ENCODE assay signal across 1 cellular context in the genomic region with DNA sequence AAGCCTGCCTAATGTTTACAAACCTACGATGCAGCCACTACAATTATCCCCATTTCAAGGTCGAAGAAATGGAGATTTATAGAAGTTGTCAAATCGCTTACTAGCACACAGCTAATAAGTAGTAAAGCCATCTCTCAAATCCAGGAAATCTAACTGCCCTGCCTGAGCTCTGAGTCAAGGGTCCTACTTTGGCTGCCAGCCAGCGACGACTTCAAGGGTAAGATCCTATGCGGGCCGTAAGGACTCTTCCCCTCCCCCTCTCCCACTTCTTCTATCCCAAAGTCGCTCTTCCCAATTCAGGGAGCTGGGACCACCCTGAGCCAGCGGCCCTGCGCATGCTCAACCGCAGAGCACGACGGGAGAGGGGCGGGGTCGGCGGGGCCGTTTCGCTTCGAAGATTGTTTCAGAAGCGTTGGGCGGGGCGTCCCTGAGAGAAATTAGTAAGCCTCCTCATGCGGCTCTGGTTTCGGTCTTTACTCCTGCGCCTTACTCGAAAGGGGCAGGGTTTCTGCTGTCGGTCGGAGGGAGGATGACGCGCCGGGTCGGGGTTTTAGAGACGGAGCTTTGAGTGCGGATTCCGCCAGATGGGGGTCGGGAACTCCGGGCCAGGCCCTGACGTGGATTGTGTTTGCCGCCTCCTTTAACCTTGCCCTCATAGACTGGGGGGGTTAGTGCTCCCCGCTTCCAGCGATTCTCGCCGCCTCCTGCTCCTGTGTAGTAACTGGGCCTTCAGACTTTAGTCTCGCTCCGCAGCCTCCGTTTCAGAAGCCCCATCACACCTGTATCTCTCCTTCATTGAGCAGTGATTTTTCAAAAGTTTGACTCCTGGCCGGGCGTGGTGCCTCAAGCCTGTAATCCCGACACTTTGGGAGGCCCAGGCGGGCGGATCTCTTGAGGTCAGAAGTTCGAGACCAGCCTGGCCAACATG.
TF ChIP-seq lines count a peak whose summit lies in the region.

A gene (plus strand): TSS at position 383 of the 928 bp plus-strand sequence. CDS start 14,603 bp downstream, outside the sequence.

TF ChIP-seq in H1, 55 proteins besides CTCF, POLR2A, EP300 and RAD21:
- TF ChIP-seq RXRA (IDR thresholded peaks at IDR 0.05; ENCODE audit: insufficient read depth, low read depth, low read length) = no peak
- no peak for TF ChIP-seq CEBPB (IDR thresholded peaks at IDR 0.05; ENCODE audit: low read depth, low read length)
- TF ChIP-seq, protein P1, sequence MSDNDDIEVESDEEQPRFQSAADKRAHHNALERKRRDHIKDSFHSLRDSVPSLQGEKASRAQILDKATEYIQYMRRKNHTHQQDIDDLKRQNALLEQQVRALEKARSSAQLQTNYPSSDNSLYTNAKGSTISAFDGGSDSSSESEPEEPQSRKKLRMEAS (IDR thresholded peaks at IDR 0.05) = peak; percentile 55; the same call in 1 of the 2 replicates
- TF ChIP-seq, protein P2, sequence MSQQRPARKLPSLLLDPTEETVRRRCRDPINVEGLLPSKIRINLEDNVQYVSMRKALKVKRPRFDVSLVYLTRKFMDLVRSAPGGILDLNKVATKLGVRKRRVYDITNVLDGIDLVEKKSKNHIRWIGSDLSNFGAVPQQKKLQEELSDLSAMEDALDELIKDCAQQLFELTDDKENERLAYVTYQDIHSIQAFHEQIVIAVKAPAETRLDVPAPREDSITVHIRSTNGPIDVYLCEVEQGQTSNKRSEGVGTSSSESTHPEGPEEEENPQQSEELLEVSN (IDR thresholded peaks at IDR 0.05) = no peak
- peak; percentile 95 for TF ChIP-seq NRF1 (IDR thresholded peaks at IDR 0.05; ENCODE audit: low read depth, low read length)
- no peak for TF ChIP-seq NANOG (IDR thresholded peaks at IDR 0.05; ENCODE audit: insufficient read depth, low read depth, low read length, poor library complexity, severe bottlenecking)
- TF ChIP-seq ZNF274 (IDR thresholded peaks at IDR 0.05; ENCODE audit: borderline replicate concordance, extremely low read depth, low read length) = no peak
- no peak for TF ChIP-seq FOSL1 (IDR thresholded peaks at IDR 0.05; ENCODE audit: insufficient read depth, low read depth, low read length)
- TF ChIP-seq KDM4A (IDR thresholded peaks at IDR 0.05; ENCODE audit: low read depth, low read length, severe bottlenecking) = peak; percentile 50
- TF ChIP-seq CHD1 (IDR thresholded peaks at IDR 0.05; ENCODE audit: low read depth, low read length) = no peak
- peak; percentile 78 for TF ChIP-seq SAP30 (IDR thresholded peaks at IDR 0.05; ENCODE audit: insufficient read depth, insufficient replicate concordance, low read length)
- peak; percentile 63 for TF ChIP-seq TBP (IDR thresholded peaks at IDR 0.05; ENCODE audit: low read depth, low read length)
- peak; percentile 63; the same call in 1 of the 2 replicates for TF ChIP-seq CREB1 (IDR thresholded peaks at IDR 0.05)
- TF ChIP-seq, protein P3, sequence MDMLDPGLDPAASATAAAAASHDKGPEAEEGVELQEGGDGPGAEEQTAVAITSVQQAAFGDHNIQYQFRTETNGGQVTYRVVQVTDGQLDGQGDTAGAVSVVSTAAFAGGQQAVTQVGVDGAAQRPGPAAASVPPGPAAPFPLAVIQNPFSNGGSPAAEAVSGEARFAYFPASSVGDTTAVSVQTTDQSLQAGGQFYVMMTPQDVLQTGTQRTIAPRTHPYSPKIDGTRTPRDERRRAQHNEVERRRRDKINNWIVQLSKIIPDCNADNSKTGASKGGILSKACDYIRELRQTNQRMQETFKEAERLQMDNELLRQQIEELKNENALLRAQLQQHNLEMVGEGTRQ (IDR thresholded peaks at IDR 0.05; ENCODE audit: low read length) = no peak
- TF ChIP-seq, protein P4, sequence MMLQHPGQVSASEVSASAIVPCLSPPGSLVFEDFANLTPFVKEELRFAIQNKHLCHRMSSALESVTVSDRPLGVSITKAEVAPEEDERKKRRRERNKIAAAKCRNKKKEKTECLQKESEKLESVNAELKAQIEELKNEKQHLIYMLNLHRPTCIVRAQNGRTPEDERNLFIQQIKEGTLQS (IDR thresholded peaks at IDR 0.05; ENCODE audit: insufficient read depth, low read depth, low read length) = no peak
- TF ChIP-seq SIN3A (conservative IDR thresholded peaks at IDR 0.05 in 1 of 2, IDR thresholded peaks at IDR 0.05 in 1 of 2; ENCODE audit: low read depth in 1 of 2, low read length in 2 of 2) = 0 out of 4 replicates have a peak, but pooled peaks have one; percentile 34 to 61
- TF ChIP-seq TAF7 (optimal IDR thresholded peaks at IDR 0.05; ENCODE audit: borderline replicate concordance, low read depth, low read length) = peak; percentile 34
- TF ChIP-seq EZH2 (IDR thresholded peaks at IDR 0.05; ENCODE audit: low read depth, low read length, severe bottlenecking) = no peak
- TF ChIP-seq SP1 (IDR thresholded peaks at IDR 0.05; ENCODE audit: low read depth, low read length) = peak; percentile 52; the same call in 1 of the 2 replicates
- TF ChIP-seq, protein P5, sequence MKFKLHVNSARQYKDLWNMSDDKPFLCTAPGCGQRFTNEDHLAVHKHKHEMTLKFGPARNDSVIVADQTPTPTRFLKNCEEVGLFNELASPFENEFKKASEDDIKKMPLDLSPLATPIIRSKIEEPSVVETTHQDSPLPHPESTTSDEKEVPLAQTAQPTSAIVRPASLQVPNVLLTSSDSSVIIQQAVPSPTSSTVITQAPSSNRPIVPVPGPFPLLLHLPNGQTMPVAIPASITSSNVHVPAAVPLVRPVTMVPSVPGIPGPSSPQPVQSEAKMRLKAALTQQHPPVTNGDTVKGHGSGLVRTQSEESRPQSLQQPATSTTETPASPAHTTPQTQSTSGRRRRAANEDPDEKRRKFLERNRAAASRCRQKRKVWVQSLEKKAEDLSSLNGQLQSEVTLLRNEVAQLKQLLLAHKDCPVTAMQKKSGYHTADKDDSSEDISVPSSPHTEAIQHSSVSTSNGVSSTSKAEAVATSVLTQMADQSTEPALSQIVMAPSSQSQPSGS (IDR thresholded peaks at IDR 0.05; ENCODE audit: low read length) = no peak
- TF ChIP-seq PHF8 (conservative IDR thresholded peaks at IDR 0.05; ENCODE audit: low read depth, low read length) = peak; percentile 79
- no peak for TF ChIP-seq BCL11A (IDR thresholded peaks at IDR 0.05; ENCODE audit: low read depth in 2 of 2, low read length in 2 of 2)
- no peak for TF ChIP-seq MAFK (IDR thresholded peaks at IDR 0.05; ENCODE audit: low read depth, low read length)
- TF ChIP-seq POLR2AphosphoS5 (IDR thresholded peaks at IDR 0.05; ENCODE audit: low read depth, low read length) = peak; percentile 12; the same call in 1 of the 2 replicates
- no peak for TF ChIP-seq JUN (IDR thresholded peaks at IDR 0.05; ENCODE audit: low read depth, low read length)
- TF ChIP-seq ASH2L (IDR thresholded peaks at IDR 0.05; ENCODE audit: low read length) = peak; percentile 58
- 0 out of 2 replicates have a peak, but pooled peaks have one; percentile 59 for TF ChIP-seq KDM1A (IDR thresholded peaks at IDR 0.05; ENCODE audit: borderline replicate concordance, low read length)
- peak; percentile 96; the same call in 1 of the 2 replicates for TF ChIP-seq RBBP5 (IDR thresholded peaks at IDR 0.05; ENCODE audit: borderline replicate concordance, low read depth, low read length)
- TF ChIP-seq TAF1 (IDR thresholded peaks at IDR 0.05; ENCODE audit: low read depth, low read length) = peak; percentile 78
